In genomic region chr12:56628671-56629458, GRCh38 we compare ENCODE assay signal across 8 cellular contexts. TPM values are rescaled to one million over a fixed set of nuclear protein-coding genes. Genes with fewer than 3 reads are reported as not detected.
A peak's percentile ranks its signal among the peaks of the same experiment; 100 is the strongest.
DNase-seq lines count a peak whose midpoint lies in the region; ATAC-seq and FAIRE-seq lines count a peak whose summit lies in the region.

No MANE protein-coding gene starts in this region.

- H3K4me1 Mint-ChIP-seq in activated T-cell treated with anti-CD3 and anti-CD28 coated beads, Interleukin-2, amount 50 U/mL, for 4 hours (ENCODE audit: low read depth), result peaks cover 76% of the 10 kb centered on the region

- ATAC-seq in activated T-cell treated with anti-CD3 and anti-CD28 coated beads, Interleukin-2, amount 50 U/mL, for 4 hours, result peak in 1 of 2 donors; percentile 12
- no peak for ATAC-seq in GM19035 (IDR thresholded peaks at IDR 0.05; ENCODE audit: unreplicated experiment)

- H3K27me3 ChIP-seq in NT2/D1 (ENCODE audit: insufficient read depth, insufficient read length), result no peaks in the 10 kb centered on the region
- no peaks in the 10 kb centered on the region for H3K27me3 ChIP-seq in esophagus (ENCODE audit: control insufficient read depth in 1 of 2, insufficient read depth in 2 of 2, low read length in 2 of 2)
- no peaks in the 10 kb centered on the region for H3K27me3 ChIP-seq in mucosa of stomach (ENCODE audit: control insufficient read depth, insufficient read depth, low read length)
- H3K27me3 ChIP-seq in subcutaneous abdominal adipose tissue (ENCODE audit: control insufficient read depth in 5 of 5, insufficient read depth in 4 of 5, low read length in 5 of 5), result no peaks in the 10 kb centered on the region

- peak; percentile 81 for FAIRE-seq in GM19239 (lab: Jason Lieb, UNC)

- H3K36me3 Mint-ChIP-seq in activated T-cell treated with anti-CD3 and anti-CD28 coated beads, Interleukin-2, amount 50 U/mL, for 4 hours (ENCODE audit: insufficient read depth), result peaks cover 5% of the 10 kb centered on the region

- peak overlapping the region; percentile 92 for H3K9ac ChIP-seq in NT2/D1 (ENCODE audit: insufficient read length, low read depth)
- peak overlapping the region; percentile 97 for H3K9ac ChIP-seq in mucosa of stomach (ENCODE audit: low read length)
- H3K9ac ChIP-seq in subcutaneous abdominal adipose tissue (ENCODE audit: low read length in 5 of 5), result peak overlapping the region; percentile 95 to 99 (median 98)

- peak; percentile 58 for DNase-seq in AG20443 (ENCODE audit: low spot score)
- DNase-seq in GM19239 (ENCODE audit: insufficient read length, low spot score), result peak; percentile 62
- DNase-seq in NT2/D1 (ENCODE audit: low read depth, low spot score), result no peak
- peak; percentile 34 for DNase-seq in activated T-cell treated with anti-CD3 and anti-CD28 coated beads, Interleukin-2, amount 50 U/mL, for 4 hours

- H3K9me3 ChIP-seq in NT2/D1 (ENCODE audit: insufficient read depth, low read length) (no peaks in the 10 kb centered on the region), esophagus (ENCODE audit: control insufficient read depth in 2 of 2, insufficient read depth in 1 of 2, low read depth in 1 of 2, low read length in 1 of 2) (no peaks in the 10 kb centered on the region), mucosa of stomach (ENCODE audit: control insufficient read depth, low read length) (no peaks in the 10 kb centered on the region), subcutaneous abdominal adipose tissue (ENCODE audit: control insufficient read depth in 5 of 5, low read length in 5 of 5) (no peaks in the 10 kb centered on the region)

- WGBS in esophagus, 2 donors, result 0 to 1% methylated on average over 18 of the region's 18 CpGs

- peak overlapping the region; percentile 84 to 86 for H3K27ac ChIP-seq in esophagus (ENCODE audit: low read depth in 2 of 2, low read length in 1 of 2)
- H3K27ac ChIP-seq in subcutaneous abdominal adipose tissue (ENCODE audit: low read depth, low read length), result peak overlapping the region; percentile 99

- no peaks in the 10 kb centered on the region for H3K27me3 Mint-ChIP-seq in activated T-cell treated with anti-CD3 and anti-CD28 coated beads, Interleukin-2, amount 50 U/mL, for 4 hours (ENCODE audit: low read depth)

- H3K4me1 ChIP-seq in NT2/D1 (ENCODE audit: insufficient read depth, insufficient read length) (peaks cover 15% of the 10 kb centered on the region), esophagus (ENCODE audit: control insufficient read depth in 2 of 2, insufficient read depth in 2 of 2, low read length in 1 of 2) (peaks cover 2 to 17% of the 10 kb centered on the region in 2 donors), mucosa of stomach (ENCODE audit: control insufficient read depth, insufficient read depth, low read length) (peaks cover 31% of the 10 kb centered on the region), subcutaneous abdominal adipose tissue (ENCODE audit: control insufficient read depth in 5 of 5, insufficient read depth in 5 of 5, low read length in 5 of 5) (peaks cover 11 to 60% (median 52%) of the 10 kb centered on the region in 5 donors)

- no peaks in the 10 kb centered on the region for H3K9me3 Mint-ChIP-seq in activated T-cell treated with anti-CD3 and anti-CD28 coated beads, Interleukin-2, amount 50 U/mL, for 4 hours

- H3K4me3 ChIP-seq in NT2/D1 (ENCODE audit: insufficient read length, low read depth) (peak overlapping the region; percentile 93), esophagus (ENCODE audit: low read depth in 1 of 2, low read length in 2 of 2) (peak overlapping the region; percentile 70 to 93), mucosa of stomach (ENCODE audit: low read length) (peak overlapping the region; percentile 88), subcutaneous abdominal adipose tissue (ENCODE audit: low read depth in 1 of 5, low read length in 5 of 5) (peak overlapping the region; percentile 94 to 96 (median 94))

- peak overlapping the region; percentile 97 for H3K4me3 Mint-ChIP-seq in activated T-cell treated with anti-CD3 and anti-CD28 coated beads, Interleukin-2, amount 50 U/mL, for 4 hours

- peaks cover 15% of the 10 kb centered on the region for H3K36me3 ChIP-seq in NT2/D1 (ENCODE audit: insufficient read depth, insufficient read length, low read length)
- no peaks in the 10 kb centered on the region for H3K36me3 ChIP-seq in esophagus (ENCODE audit: control insufficient read depth in 2 of 2, insufficient read depth in 2 of 2, low read length in 1 of 2)
- H3K36me3 ChIP-seq in mucosa of stomach (ENCODE audit: control insufficient read depth, insufficient read depth, low read length), result peaks cover 3% of the 10 kb centered on the region
- H3K36me3 ChIP-seq in subcutaneous abdominal adipose tissue (ENCODE audit: control insufficient read depth in 5 of 5, insufficient read depth in 5 of 5, low read length in 5 of 5), result peaks cover 0 to 10% (median 3%) of the 10 kb centered on the region in 5 donors

RNA-seq across cellular contexts. Expression of gene BAZ2A, which starts 1.3 kb away (rescaled TPM):
- total RNA-seq in activated T-cell treated with anti-CD3 and anti-CD28 coated beads, Interleukin-2, amount 50 U/mL, for 4 hours, result 10 to 100 TPM; 53.0 to 64.9 (median 64.5) TPM
- 10 to 100 TPM; 16.4 to 47.5 TPM for polyA plus RNA-seq in esophagus

RNA-seq across cellular contexts. Expression of gene ATP5F1B, which starts 16.9 kb away (rescaled TPM):
- total RNA-seq in activated T-cell treated with anti-CD3 and anti-CD28 coated beads, Interleukin-2, amount 50 U/mL, for 4 hours, result 1,000 to 10,000 TPM in 1 of 3 donors, 100 to 1,000 TPM in 2; 885 to 1,118 (median 953) TPM
- polyA plus RNA-seq in esophagus, result 100 to 1,000 TPM; 222 to 636 TPM

RNA-seq across cellular contexts. Expression of gene PTGES3, which starts 59.2 kb away (rescaled TPM):
- total RNA-seq in activated T-cell treated with anti-CD3 and anti-CD28 coated beads, Interleukin-2, amount 50 U/mL, for 4 hours, result 100 to 1,000 TPM; 343 to 400 (median 399) TPM
- polyA plus RNA-seq in esophagus, result 100 to 1,000 TPM in 1 of 2 donors, 10 to 100 TPM in 1; 65.7 to 123 TPM
